8 cellular contexts compared by ENCODE assay signal in genomic region chr4:88823058-88823919, GRCh38.
DNase-seq lines count a peak whose midpoint lies in the region; ATAC-seq and TF ChIP-seq lines count a peak whose summit lies in the region.

No MANE protein-coding gene starts in this region.

- peak; percentile 79 to 85 for DNase-seq in Caco-2
- DNase-seq in HT-29 (ENCODE audit: low spot score): peak; percentile 90
- DNase-seq in PC-9: peak; percentile 79 to 84
- DNase-seq in activated T-helper 9 cell treated with anti-CD3 and anti-CD28 coated beads, Interleukin-2, amount 50 U/mL, for 16 hours (ENCODE audit: low read depth): peak; percentile 27
- peak; percentile 98 for DNase-seq in fibroblast of the conjunctiva (ENCODE audit: low read depth)
- peak; percentile 80 for DNase-seq in nephron progenitor cell

- peak overlapping the region; percentile 82 for H2AFZ ChIP-seq in PC-9

- H3K27me3 Mint-ChIP-seq in Caco-2 (ENCODE audit: insufficient read depth, unreplicated experiment): no peaks in the 10 kb centered on the region
- H3K27me3 Mint-ChIP-seq in nephron progenitor cell (ENCODE audit: low read depth, poor library complexity): no peaks in the 10 kb centered on the region

- no TSS peak for BruUV-seq in Caco-2 (replicated peaks; lab: Mats Ljungman, UMichigan)
- BruUV-seq in PC-9 (replicated peaks; lab: Mats Ljungman, UMichigan): TSS peak; percentile 89

- TF ChIP-seq CTCF in Caco-2 (IDR thresholded peaks at IDR 0.05; ENCODE audit: insufficient read depth in 1 of 2, low read depth in 1 of 2, low read length in 1 of 2, severe bottlenecking in 1 of 2, unreplicated experiment in 1 of 2) (no peak), PC-9 (conservative IDR thresholded peaks at IDR 0.05) (no peak), nephron progenitor cell (IDR thresholded peaks at IDR 0.05) (no peak)

- H3K27ac ChIP-seq in PC-9: peak overlapping the region; percentile 92
- H3K27ac ChIP-seq in stomach smooth muscle (ENCODE audit: low read length): peak overlapping the region; percentile 87

- no peaks in the 10 kb centered on the region; the same call in 1 of the 2 replicates for H3K4me1 ChIP-seq in Caco-2
- H3K4me1 ChIP-seq in PC-9 (replicated peaks; ENCODE audit: insufficient read depth): peaks cover 31% of the 10 kb centered on the region
- peaks cover 11% of the 10 kb centered on the region for H3K4me1 ChIP-seq in stomach smooth muscle (ENCODE audit: control insufficient read depth, insufficient read depth, low read length)

- H3K36me3 Mint-ChIP-seq in Caco-2 (ENCODE audit: insufficient read depth, unreplicated experiment): no peaks in the 10 kb centered on the region
- H3K36me3 Mint-ChIP-seq in nephron progenitor cell (ENCODE audit: low read depth): no peaks in the 10 kb centered on the region

- H3K79me2 ChIP-seq in PC-9 (ENCODE audit: low read depth): peaks cover 30% of the 10 kb centered on the region

- no peaks in the 10 kb centered on the region for H3K4me1 Mint-ChIP-seq in Caco-2 (ENCODE audit: low read depth, unreplicated experiment)
- H3K4me1 Mint-ChIP-seq in nephron progenitor cell: peaks cover 55% of the 10 kb centered on the region

- H3K27me3 ChIP-seq in Caco-2 (replicated peaks; ENCODE audit: control insufficient read depth, insufficient read depth, low read length) (no peaks in the 10 kb centered on the region), PC-9 (ENCODE audit: insufficient read depth, low read depth) (no peaks in the 10 kb centered on the region), stomach smooth muscle (ENCODE audit: control insufficient read depth in 1 of 2, insufficient read depth in 2 of 2, low read length in 2 of 2) (no peaks in the 10 kb centered on the region)

- H3K4me3 Mint-ChIP-seq in Caco-2 (ENCODE audit: unreplicated experiment) (peak overlapping the region; percentile 71), nephron progenitor cell (peak overlapping the region; percentile 85)

- H3K9me3 Mint-ChIP-seq in Caco-2 (ENCODE audit: unreplicated experiment) (no peaks in the 10 kb centered on the region), nephron progenitor cell (no peaks in the 10 kb centered on the region)

- no peaks in the 10 kb centered on the region for H3K36me3 ChIP-seq in Caco-2 (ENCODE audit: control insufficient read depth, insufficient read depth, low read length)
- H3K36me3 ChIP-seq in PC-9 (ENCODE audit: low read depth): no peaks in the 10 kb centered on the region
- H3K36me3 ChIP-seq in stomach smooth muscle (ENCODE audit: control insufficient read depth in 2 of 2, insufficient read depth in 2 of 2, low read length in 2 of 2): no peaks in the 10 kb centered on the region

- H3K4me2 ChIP-seq in PC-9: peak overlapping the region; percentile 87

- H3K9me3 ChIP-seq in Caco-2: no peaks in the 10 kb centered on the region
- H3K9me3 ChIP-seq in PC-9 (ENCODE audit: insufficient read depth, low read depth): no peaks in the 10 kb centered on the region
- H3K9me3 ChIP-seq in stomach smooth muscle (ENCODE audit: control insufficient read depth in 2 of 2, low read length in 2 of 2): no peaks in the 10 kb centered on the region

- intact Hi-C loops in Caco-2 (cut with micrococcal nuclease; ENCODE audit: unreplicated experiment) (loop anchor here (1.0 kb wide), 3 partner anchors 55 to 287 kb away; no protein-coding TSS in a partner anchor), PC-9 (cut with micrococcal nuclease; ENCODE audit: unreplicated experiment) (loop anchor here (2.0 to 5.0 kb wide), 3 partner anchors 114 to 296 kb away; partner anchors contain the start of gene TIGD2)

- peak overlapping the region; percentile 68 to 75 for H3K9ac ChIP-seq in stomach smooth muscle (ENCODE audit: low read length in 2 of 2)

- peak; percentile 94 for ATAC-seq in GM21390 (IDR thresholded peaks at IDR 0.05; ENCODE audit: unreplicated experiment)

- CTCF ChIA-PET in Caco-2 (lab: Charles Lee) (interaction anchor here (1.9 kb wide), 1 partner anchor 200 kb away, joined by 10 read pairs; no protein-coding TSS in a partner anchor), PC-9 (lab: Charles Lee) (no interaction called here)

- no peaks in the 10 kb centered on the region for H4K20me1 ChIP-seq in PC-9 (ENCODE audit: insufficient read depth)

- H3K4me3 ChIP-seq in Caco-2 (ENCODE audit: low read depth, low read length): peak overlapping the region; percentile 41
- H3K4me3 ChIP-seq in PC-9: peak overlapping the region; percentile 70
- peak overlapping the region; percentile 76 to 92 for H3K4me3 ChIP-seq in stomach smooth muscle (ENCODE audit: low read length in 2 of 2)

- H3K27ac Mint-ChIP-seq in Caco-2 (ENCODE audit: unreplicated experiment) (peak overlapping the region; percentile 51), nephron progenitor cell (peak overlapping the region; percentile 96)

- POLR2A ChIA-PET in Caco-2 (lab: Charles Lee): no interaction called here
- POLR2A ChIA-PET in PC-9 (lab: Charles Lee; ENCODE audit: unreplicated experiment): interaction anchor here (0.5 to 0.7 kb wide), 3 partner anchors 141 to 297 kb away, joined by 3 to 8 read pairs (median 3); no protein-coding TSS in a partner anchor

- no peaks in the 10 kb centered on the region for H3K9me2 ChIP-seq in PC-9 (ENCODE audit: insufficient read depth)

- H3F3A ChIP-seq in PC-9 (ENCODE audit: insufficient read depth, low read depth): peaks cover 17% of the 10 kb centered on the region

Comparison
In these comparisons a context has a peak if more than half of its experiments do, and no peak if none do; other contexts are left out.
1. Peak in every context shown above with its lines: DNase-seq, ATAC-seq, H3K4me3 ChIP-seq and H3K27ac ChIP-seq.
2. DNase-seq: peak in every context shown above with its lines; median percentile 98 in fibroblast of the conjunctiva; 90 in HT-29; 82 in Caco-2; 82 in PC-9; 80 in nephron progenitor cell; 27 in activated T-helper 9 cell treated with anti-CD3 and anti-CD28 coated beads, Interleukin-2, amount 50 U/mL, for 16 hours.